ENCODE assay signal across 11 cellular contexts in the genomic region with DNA sequence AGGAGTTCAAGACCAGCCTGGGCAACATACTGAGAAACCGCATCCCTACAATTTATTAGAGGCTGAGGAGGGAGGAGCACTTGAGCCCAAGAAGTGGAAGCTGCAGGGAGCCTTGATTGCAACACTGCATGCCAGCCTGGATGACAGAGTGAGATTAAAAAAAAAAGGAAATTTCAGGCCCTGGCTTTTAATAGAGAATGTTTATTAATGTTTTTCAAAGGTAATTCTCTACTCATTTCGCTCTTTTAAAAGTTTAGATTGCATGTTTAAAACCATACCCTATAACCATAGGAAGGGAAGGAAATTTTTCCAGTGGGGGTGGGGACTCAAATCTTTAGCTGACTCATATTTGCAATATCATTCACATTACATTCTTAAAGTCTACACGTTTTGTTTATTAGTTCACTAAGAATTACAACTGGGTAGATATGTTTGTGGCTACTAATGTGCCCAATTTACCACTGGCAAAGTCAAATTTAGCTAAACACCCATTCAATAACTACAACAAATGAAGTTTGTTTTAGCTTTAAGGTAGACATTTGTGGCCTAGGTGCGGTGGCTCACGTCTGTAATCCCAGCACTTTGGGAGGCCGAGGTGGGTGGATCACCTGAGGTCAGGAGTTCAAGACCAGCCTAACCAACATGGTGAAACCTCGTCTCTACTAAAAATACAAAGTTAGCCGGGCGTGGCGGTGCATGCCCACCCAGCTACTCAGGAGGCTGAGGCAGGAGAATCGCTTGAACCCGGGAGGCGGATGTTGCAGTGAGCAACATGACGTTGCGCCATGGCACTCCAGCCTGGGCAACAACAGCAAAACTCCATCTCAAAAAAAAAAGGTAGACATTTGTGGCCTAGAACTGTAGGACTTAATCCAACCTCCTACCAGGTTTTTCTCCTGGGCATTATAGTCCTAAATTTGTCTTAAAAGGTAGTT. TPM values are rescaled to one million over a fixed set of nuclear protein-coding genes. Genes with fewer than 3 reads are reported as not detected.
DNase-seq lines count a peak whose midpoint lies in the region; ATAC-seq, FAIRE-seq and TF ChIP-seq lines count a peak whose summit lies in the region.
"Had no signal": no experiment of that assay in that cellular context is flagged by ENCODE, and none has a peak within 500 bp of the region (broad histone marks: within the 10 kb centered on the region; RNA-seq: fewer than 3 reads in every experiment).

No MANE protein-coding gene starts in this region.

- H3K27me3 Mint-ChIP-seq in activated naive CD8-positive, alpha-beta T cell treated with anti-CD3 and anti-CD28 coated beads, Interleukin-2, amount 50 U/mL, for 24 hours, result no peaks in the 10 kb centered on the region
- H3K27me3 Mint-ChIP-seq: naive B cell had no signal

- peaks cover 69% of the 10 kb centered on the region for H3K4me1 Mint-ChIP-seq in activated naive CD8-positive, alpha-beta T cell treated with anti-CD3 and anti-CD28 coated beads, Interleukin-2, amount 50 U/mL, for 24 hours

- no peak overlapping the region for H3K4me3 ChIP-seq in lower lobe of right lung
- H3K4me3 ChIP-seq in effector memory CD4-positive, alpha-beta T cell (ENCODE audit: insufficient read depth, low read depth, low read length, poor library complexity, severe bottlenecking), result no peak overlapping the region

- H3K27ac Mint-ChIP-seq in activated naive CD8-positive, alpha-beta T cell treated with anti-CD3 and anti-CD28 coated beads, Interleukin-2, amount 50 U/mL, for 24 hours, result peak overlapping the region; percentile 92

- intact Hi-C loops in lower lobe of right lung (cut with DNase I), result no loop called here

- H3K27ac ChIP-seq in lower lobe of right lung, result no peak overlapping the region
- H3K27ac ChIP-seq in effector memory CD4-positive, alpha-beta T cell (ENCODE audit: insufficient read depth, low read length, poor library complexity, severe bottlenecking), result no peak overlapping the region

- H3K36me3 ChIP-seq in lower lobe of right lung, result no peaks in the 10 kb centered on the region
- H3K36me3 ChIP-seq in effector memory CD4-positive, alpha-beta T cell (ENCODE audit: control insufficient read depth, insufficient read depth, low read length), result no peaks in the 10 kb centered on the region

- no peak for ATAC-seq in activated naive CD8-positive, alpha-beta T cell treated with anti-CD3 and anti-CD28 coated beads, Interleukin-2, amount 50 U/mL, for 24 hours
- ATAC-seq in lower lobe of right lung (peak in 1 of 2 donors; percentile 41), GM21576 (IDR thresholded peaks at IDR 0.05; ENCODE audit: unreplicated experiment) (no peak)

- no peak for TF ChIP-seq EP300 in Ishikawa (IDR thresholded peaks at IDR 0.05; ENCODE audit: borderline replicate concordance)

- no peak for TF ChIP-seq CTCF in lower lobe of right lung (IDR thresholded peaks at IDR 0.05)

- no peak overlapping the region for H3K4me3 Mint-ChIP-seq in activated naive CD8-positive, alpha-beta T cell treated with anti-CD3 and anti-CD28 coated beads, Interleukin-2, amount 50 U/mL, for 24 hours

- H3K9me3 Mint-ChIP-seq in activated naive CD8-positive, alpha-beta T cell treated with anti-CD3 and anti-CD28 coated beads, Interleukin-2, amount 50 U/mL, for 24 hours, result no peaks in the 10 kb centered on the region
- H3K9me3 Mint-ChIP-seq: naive B cell had no signal

- no peaks in the 10 kb centered on the region for H3K9me3 ChIP-seq in lower lobe of right lung
- H3K9me3 ChIP-seq in effector memory CD4-positive, alpha-beta T cell (ENCODE audit: control insufficient read depth, low read length), result no peaks in the 10 kb centered on the region

- no peaks in the 10 kb centered on the region for H3K27me3 ChIP-seq in lower lobe of right lung (ENCODE audit: low read depth)
- no peaks in the 10 kb centered on the region for H3K27me3 ChIP-seq in effector memory CD4-positive, alpha-beta T cell (replicated peaks; ENCODE audit: control insufficient read depth, insufficient read depth, low read length, poor library complexity, severe bottlenecking)

- DNase-seq in Daoy (ENCODE audit: low read depth) (peak; percentile 52), lower lobe of right lung (peak; percentile 61), frontal cortex (ENCODE audit: low spot score in 2 of 2) (no peak), epidermal melanocyte (ENCODE audit: insufficient read length, low spot score) (no peak)
- DNase-seq in activated naive CD8-positive, alpha-beta T cell treated with anti-CD3 and anti-CD28 coated beads, Interleukin-2, amount 50 U/mL, for 24 hours, result no peak
- DNase-seq in effector memory CD4-positive, alpha-beta T cell, result no peak
- DNase-seq: activated effector memory CD4-positive, alpha-beta T cell treated with Interleukin-2 at 50 U/mL for 16 hours; naive B cell; NCI-H1694 had no signal

- peaks cover 7% of the 10 kb centered on the region for H3K36me3 Mint-ChIP-seq in activated naive CD8-positive, alpha-beta T cell treated with anti-CD3 and anti-CD28 coated beads, Interleukin-2, amount 50 U/mL, for 24 hours (ENCODE audit: low read depth)
- H3K36me3 Mint-ChIP-seq: naive B cell had no signal

- FAIRE-seq in frontal cortex (lab: Jason Lieb, UNC), result no peak

- no peak for TF ChIP-seq RAD21 in Ishikawa (IDR thresholded peaks at IDR 0.05; ENCODE audit: low read depth)

- H3K4me1 ChIP-seq in lower lobe of right lung, result peaks cover 32% of the 10 kb centered on the region
- H3K4me1 ChIP-seq in effector memory CD4-positive, alpha-beta T cell (ENCODE audit: control insufficient read depth, insufficient read depth, low read length, poor library complexity, severe bottlenecking), result peaks cover 8% of the 10 kb centered on the region

TF ChIP-seq in Ishikawa, 13 proteins besides CTCF, POLR2A, EP300 and RAD21:
- TF ChIP-seq TAF1 (IDR thresholded peaks at IDR 0.05; ENCODE audit: low read depth) (no peak), FOXM1 (IDR thresholded peaks at IDR 0.05; ENCODE audit: borderline replicate concordance, low read depth) (no peak), CREB1 (IDR thresholded peaks at IDR 0.05; ENCODE audit: low read depth) (no peak), CEBPB (IDR thresholded peaks at IDR 0.05) (peak; percentile 98), TCF12 (IDR thresholded peaks at IDR 0.05; ENCODE audit: low read depth) (no peak), TEAD4 (IDR thresholded peaks at IDR 0.05) (peak; percentile 29; the same call in 1 of the 2 replicates), ZBTB7A (IDR thresholded peaks at IDR 0.05; ENCODE audit: low read depth) (no peak), EGR1 (IDR thresholded peaks at IDR 0.05) (no peak)
- TF ChIP-seq, protein P1, sequence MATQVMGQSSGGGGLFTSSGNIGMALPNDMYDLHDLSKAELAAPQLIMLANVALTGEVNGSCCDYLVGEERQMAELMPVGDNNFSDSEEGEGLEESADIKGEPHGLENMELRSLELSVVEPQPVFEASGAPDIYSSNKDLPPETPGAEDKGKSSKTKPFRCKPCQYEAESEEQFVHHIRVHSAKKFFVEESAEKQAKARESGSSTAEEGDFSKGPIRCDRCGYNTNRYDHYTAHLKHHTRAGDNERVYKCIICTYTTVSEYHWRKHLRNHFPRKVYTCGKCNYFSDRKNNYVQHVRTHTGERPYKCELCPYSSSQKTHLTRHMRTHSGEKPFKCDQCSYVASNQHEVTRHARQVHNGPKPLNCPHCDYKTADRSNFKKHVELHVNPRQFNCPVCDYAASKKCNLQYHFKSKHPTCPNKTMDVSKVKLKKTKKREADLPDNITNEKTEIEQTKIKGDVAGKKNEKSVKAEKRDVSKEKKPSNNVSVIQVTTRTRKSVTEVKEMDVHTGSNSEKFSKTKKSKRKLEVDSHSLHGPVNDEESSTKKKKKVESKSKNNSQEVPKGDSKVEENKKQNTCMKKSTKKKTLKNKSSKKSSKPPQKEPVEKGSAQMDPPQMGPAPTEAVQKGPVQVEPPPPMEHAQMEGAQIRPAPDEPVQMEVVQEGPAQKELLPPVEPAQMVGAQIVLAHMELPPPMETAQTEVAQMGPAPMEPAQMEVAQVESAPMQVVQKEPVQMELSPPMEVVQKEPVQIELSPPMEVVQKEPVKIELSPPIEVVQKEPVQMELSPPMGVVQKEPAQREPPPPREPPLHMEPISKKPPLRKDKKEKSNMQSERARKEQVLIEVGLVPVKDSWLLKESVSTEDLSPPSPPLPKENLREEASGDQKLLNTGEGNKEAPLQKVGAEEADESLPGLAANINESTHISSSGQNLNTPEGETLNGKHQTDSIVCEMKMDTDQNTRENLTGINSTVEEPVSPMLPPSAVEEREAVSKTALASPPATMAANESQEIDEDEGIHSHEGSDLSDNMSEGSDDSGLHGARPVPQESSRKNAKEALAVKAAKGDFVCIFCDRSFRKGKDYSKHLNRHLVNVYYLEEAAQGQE (IDR thresholded peaks at IDR 0.05; ENCODE audit: low read depth), result no peak

RNA-seq across cellular contexts. Expression of a gene that starts 5.0 kb away (rescaled TPM):
- total RNA-seq in Daoy (2014; rRNA removed; shearing (Covaris generic)), result 42.7 and 44.4 TPM in 2 replicates
- 48.9 TPM for total RNA-seq in lower lobe of right lung
- total RNA-seq in frontal cortex, result 148 TPM

RNA-seq across cellular contexts. Expression of a gene that starts 7.5 kb away (rescaled TPM):
- total RNA-seq in Daoy (2014; rRNA removed; shearing (Covaris generic)), result not detected in 2 replicates
- total RNA-seq in lower lobe of right lung (0.71 TPM), frontal cortex (not detected)

Comparison
In these comparisons a context has a peak if more than half of its experiments do, and no peak if none do; other contexts are left out.
1. DNase-seq: peak in Daoy (single experiment) and lower lobe of right lung (single experiment); none in activated naive CD8-positive, alpha-beta T cell treated with anti-CD3 and anti-CD28 coated beads, Interleukin-2, amount 50 U/mL, for 24 hours (single experiment), frontal cortex (0 of 2), effector memory CD4-positive, alpha-beta T cell (0 of 3) and epidermal melanocyte (single experiment).